In the genomic region with DNA sequence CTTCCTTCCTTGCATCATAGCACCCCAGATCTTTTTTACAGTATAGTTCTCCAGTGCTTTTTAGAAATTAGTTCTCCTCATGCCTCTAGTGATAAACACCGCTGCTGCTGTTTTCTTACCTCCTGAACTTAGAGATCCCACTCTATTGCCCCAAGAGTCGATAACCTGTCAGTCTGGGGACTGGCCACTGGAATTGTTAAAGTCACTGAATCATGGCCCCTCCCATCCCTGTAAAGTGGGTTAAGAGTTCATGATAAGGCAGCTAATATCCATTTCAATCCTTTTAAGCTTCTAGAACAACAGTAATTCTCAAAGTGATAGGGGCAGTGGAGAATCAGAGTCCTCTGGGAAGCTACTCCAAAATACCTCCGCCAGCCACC, we compare ENCODE assay signal across 13 cellular contexts. TPM values are rescaled to one million over a fixed set of nuclear protein-coding genes. Genes with fewer than 3 reads are reported as not detected.
A peak's percentile ranks its signal among the peaks of the same experiment; 100 is the strongest.
DNase-seq lines count a peak whose midpoint lies in the region; ATAC-seq and TF ChIP-seq lines count a peak whose summit lies in the region.
"Had no signal": no experiment of that assay in that cellular context is flagged by ENCODE, and none has a peak within 500 bp of the region (broad histone marks: within the 10 kb centered on the region; RNA-seq: fewer than 3 reads in every experiment).

No MANE protein-coding gene starts in this region.

- no peak overlapping the region for H2BK20ac ChIP-seq in IMR-90 (ENCODE audit: low read depth, low read length)

- no peak overlapping the region for H2AK9ac ChIP-seq in IMR-90 (replicated peaks; ENCODE audit: low read depth, low read length, poor library complexity)

- TF ChIP-seq CTCF in IMR-90 (conservative IDR thresholded peaks at IDR 0.05; ENCODE audit: low read depth, low read length) = no peak

- H3K4me2 ChIP-seq in IMR-90 (ENCODE audit: low read depth, low read length) = no peak overlapping the region

- ATAC-seq in CD4-positive, CD25-positive, alpha-beta regulatory T cell (ENCODE audit: low read depth in 2 of 2) = no peak
- ATAC-seq in IMR-90 (ENCODE audit: low read depth) (no peak), HG03045 (IDR thresholded peaks at IDR 0.05; ENCODE audit: unreplicated experiment) (no peak)
- no peak for ATAC-seq in activated naive CD8-positive, alpha-beta T cell treated with anti-CD3 and anti-CD28 coated beads, Interleukin-2, amount 10 ng/mL, durations not matched to agents 7 days and 5 days (ENCODE audit: low read depth)
- ATAC-seq in natural killer cell treated with Interleukin-12 subunit alpha and Interleukin-12 subunit beta and Interleukin-15 and Interleukin-18, amount 100 ng/mL, for 72 hours = no peak

- POLR2A ChIA-PET in IMR-90 (lab: Charles Lee; ENCODE audit: unreplicated experiment) = no interaction called here
- POLR2A ChIA-PET in activated naive CD8-positive, alpha-beta T cell treated with anti-CD3 and anti-CD28 coated beads, Interleukin-2, amount 10 ng/mL, durations not matched to agents 7 days and 5 days (lab: Charles Lee) = interaction anchor here (2.4 to 3.9 kb wide), 3 partner anchors 70 to 146 kb away, joined by 25 to 45 read pairs (median 28); a partner anchor contains a TSS

- peak overlapping the region; percentile 49 to 93 (median 88) for H3K4me3 Mint-ChIP-seq in CD4-positive, CD25-positive, alpha-beta regulatory T cell
- H3K4me3 Mint-ChIP-seq in activated naive CD8-positive, alpha-beta T cell treated with anti-CD3 and anti-CD28 coated beads, Interleukin-2, amount 10 ng/mL, durations not matched to agents 7 days and 5 days = peak overlapping the region; percentile 91
- peak overlapping the region; percentile 96 for H3K4me3 Mint-ChIP-seq in natural killer cell treated with Interleukin-12 subunit alpha and Interleukin-12 subunit beta and Interleukin-15 and Interleukin-18, amount 100 ng/mL, for 72 hours

- H3K9ac ChIP-seq in IMR-90 (ENCODE audit: low read depth, low read length) = no peak overlapping the region

- CTCF ChIA-PET in IMR-90 (lab: Yijun Ruan, JAX) = interaction anchor here (0.5 to 2.2 kb wide), 2 partner anchors 22 to 30 kb away, joined by 5 to 7 read pairs; no protein-coding TSS in a partner anchor

- TF ChIP-seq RAD21 in IMR-90 (IDR thresholded peaks at IDR 0.05; ENCODE audit: low read length) = no peak

- intact Hi-C loops in IMR-90 (cut with micrococcal nuclease) = no loop called here

- TF ChIP-seq POLR2A in IMR-90 (IDR thresholded peaks at IDR 0.05; ENCODE audit: low read depth, low read length) = no peak

- H3K27ac ChIP-seq in CD4-positive, CD25-positive, alpha-beta regulatory T cell (ENCODE audit: insufficient read depth, low read length, poor library complexity, severe bottlenecking) = no peak overlapping the region
- H3K27ac ChIP-seq in IMR-90 (ENCODE audit: insufficient read depth, low read length) = no peak overlapping the region

- no peak overlapping the region for H3K4ac ChIP-seq in IMR-90 (ENCODE audit: low read depth, low read length)

- H2AFZ ChIP-seq in IMR-90 (replicated peaks; ENCODE audit: low read length, poor library complexity) = no peak overlapping the region

- H3K36me3 ChIP-seq in CD4-positive, CD25-positive, alpha-beta regulatory T cell (ENCODE audit: control insufficient read depth, insufficient read depth, low read length) = no peaks in the 10 kb centered on the region
- H3K36me3 ChIP-seq in IMR-90 (ENCODE audit: control insufficient read depth, insufficient read depth, low read length) = no peaks in the 10 kb centered on the region
- H3K36me3 ChIP-seq: gastroesophageal sphincter, left lung had no signal

- no peak overlapping the region for H3K23ac ChIP-seq in IMR-90 (ENCODE audit: low read depth, low read length)

- no peak overlapping the region for H4K91ac ChIP-seq in IMR-90 (ENCODE audit: insufficient read depth, low read depth, low read length)

- no peak for DNase-seq in CD4-positive, CD25-positive, alpha-beta regulatory T cell
- no peak for DNase-seq in IMR-90
- DNase-seq in activated naive CD8-positive, alpha-beta T cell treated with anti-CD3 and anti-CD28 coated beads, Interleukin-2, amount 10 ng/mL, durations not matched to agents 7 days and 5 days = no peak
- no peak for DNase-seq in natural killer cell treated with Interleukin-12 subunit alpha and Interleukin-12 subunit beta and Interleukin-15 and Interleukin-18, amount 100 ng/mL, for 72 hours (ENCODE audit: low spot score)
- DNase-seq in stimulated activated CD4-positive, alpha-beta T cell treated with anti-CD3 and anti-CD28 coated beads, Interleukin-15, amount 100 ng/mL, for 24 hours = no peak
- no peak for DNase-seq in NCI-H2227 (lab: John Stamatoyannopoulos, UW; ENCODE audit: unreplicated experiment)
- no peak for DNase-seq in NCI-H146 treated with DMSO at 0.1 percent for 48 hours (lab: John Stamatoyannopoulos, UW; ENCODE audit: unreplicated experiment)
- DNase-seq: Calu3, NCI-H1436 had no signal

- H3K79me1 ChIP-seq in IMR-90 (ENCODE audit: low read depth in 1 of 2, low read length in 2 of 2) = peaks cover 6 to 27% of the 10 kb centered on the region in 2 experiments; a peak in 3 of 4 replicates

- H3K27me3 ChIP-seq in CD4-positive, CD25-positive, alpha-beta regulatory T cell (ENCODE audit: control insufficient read depth, insufficient read depth, low read length) = no peaks in the 10 kb centered on the region
- no peaks in the 10 kb centered on the region for H3K27me3 ChIP-seq in IMR-90 (ENCODE audit: control insufficient read depth, insufficient read depth, low read length)
- H3K27me3 ChIP-seq: gastroesophageal sphincter, left lung had no signal

- H3K4me1 ChIP-seq in CD4-positive, CD25-positive, alpha-beta regulatory T cell (ENCODE audit: control insufficient read depth, insufficient read depth, low read length, poor library complexity, severe bottlenecking) = peaks cover 36% of the 10 kb centered on the region
- peaks cover 12% of the 10 kb centered on the region for H3K4me1 ChIP-seq in IMR-90 (ENCODE audit: control insufficient read depth, insufficient read depth, low read length)

- H3K4me1 Mint-ChIP-seq in CD4-positive, CD25-positive, alpha-beta regulatory T cell = peaks cover 14 to 53% (median 29%) of the 10 kb centered on the region in 4 donors
- H3K4me1 Mint-ChIP-seq in activated naive CD8-positive, alpha-beta T cell treated with anti-CD3 and anti-CD28 coated beads, Interleukin-2, amount 10 ng/mL, durations not matched to agents 7 days and 5 days = peaks cover 36% of the 10 kb centered on the region
- peaks cover 38 to 39% of the 10 kb centered on the region in 2 donors for H3K4me1 Mint-ChIP-seq in natural killer cell treated with Interleukin-12 subunit alpha and Interleukin-12 subunit beta and Interleukin-15 and Interleukin-18, amount 100 ng/mL, for 72 hours (ENCODE audit: low read depth in 2 of 2)

- peaks cover 5% of the 10 kb centered on the region for H3K27me3 Mint-ChIP-seq in CD4-positive, CD25-positive, alpha-beta regulatory T cell
- H3K27me3 Mint-ChIP-seq in activated naive CD8-positive, alpha-beta T cell treated with anti-CD3 and anti-CD28 coated beads, Interleukin-2, amount 10 ng/mL, durations not matched to agents 7 days and 5 days = peaks cover 2% of the 10 kb centered on the region
- H3K27me3 Mint-ChIP-seq in natural killer cell treated with Interleukin-12 subunit alpha and Interleukin-12 subunit beta and Interleukin-15 and Interleukin-18, amount 100 ng/mL, for 72 hours = no peaks in the 10 kb centered on the region

- H3K4me3 ChIP-seq in CD4-positive, CD25-positive, alpha-beta regulatory T cell (ENCODE audit: low read depth, low read length) = no peak overlapping the region
- H3K4me3 ChIP-seq in IMR-90 (ENCODE audit: insufficient read depth, low read depth, low read length) = no peak overlapping the region

- peaks cover 9% of the 10 kb centered on the region for H3K9me1 ChIP-seq in IMR-90 (ENCODE audit: insufficient read depth, low read length)

- H3K18ac ChIP-seq in IMR-90 (ENCODE audit: low read depth, low read length) = no peak overlapping the region

- no TSS peak for BruUV-seq in IMR-90 (replicated peaks; lab: Mats Ljungman, UMichigan)

- H3K9me3 ChIP-seq in CD4-positive, CD25-positive, alpha-beta regulatory T cell (ENCODE audit: control insufficient read depth in 2 of 2, low read length in 2 of 2) = no peaks in the 10 kb centered on the region
- H3K9me3 ChIP-seq in IMR-90 (ENCODE audit: control insufficient read depth, insufficient read depth, low read length) = 0 out of 2 replicates have a peak, but pooled peaks cover 3% of the 10 kb centered on the region
- H3K9me3 ChIP-seq: gastroesophageal sphincter had no signal

- H4K20me1 ChIP-seq in IMR-90 (ENCODE audit: insufficient read depth, low read length) = peaks cover 14% of the 10 kb centered on the region

- no peaks in the 10 kb centered on the region for H3K36me3 Mint-ChIP-seq in CD4-positive, CD25-positive, alpha-beta regulatory T cell
- H3K36me3 Mint-ChIP-seq in activated naive CD8-positive, alpha-beta T cell treated with anti-CD3 and anti-CD28 coated beads, Interleukin-2, amount 10 ng/mL, durations not matched to agents 7 days and 5 days = no peaks in the 10 kb centered on the region
- peaks cover 6% of the 10 kb centered on the region for H3K36me3 Mint-ChIP-seq in natural killer cell treated with Interleukin-12 subunit alpha and Interleukin-12 subunit beta and Interleukin-15 and Interleukin-18, amount 100 ng/mL, for 72 hours

- no peak overlapping the region for H3K14ac ChIP-seq in IMR-90 (replicated peaks; ENCODE audit: low read depth, low read length)

- WGBS in IMR-90 (ENCODE audit: extremely low coverage in 2 of 2, insufficient read length in 1 of 2), 2 experiments = no CpG with 5 or more reads among the region's 3 CpGs

- H2BK120ac ChIP-seq in IMR-90 (ENCODE audit: low read depth, low read length) = no peak overlapping the region

- H3K9me3 Mint-ChIP-seq in CD4-positive, CD25-positive, alpha-beta regulatory T cell = peaks cover 0 to 4% (median 2%) of the 10 kb centered on the region in 7 donors
- peaks cover 5% of the 10 kb centered on the region for H3K9me3 Mint-ChIP-seq in activated naive CD8-positive, alpha-beta T cell treated with anti-CD3 and anti-CD28 coated beads, Interleukin-2, amount 10 ng/mL, durations not matched to agents 7 days and 5 days
- peaks cover 4% of the 10 kb centered on the region for H3K9me3 Mint-ChIP-seq in natural killer cell treated with Interleukin-12 subunit alpha and Interleukin-12 subunit beta and Interleukin-15 and Interleukin-18, amount 100 ng/mL, for 72 hours

- dilution Hi-C loops in IMR-90 (cut with HindIII; ENCODE audit: low sequenced_read_pairs, unreplicated experiment) = no loop called here

- H3K56ac ChIP-seq in IMR-90 (ENCODE audit: extremely low read depth, insufficient read depth, low read length) = no peak overlapping the region

- no peak overlapping the region for H2BK5ac ChIP-seq in IMR-90 (ENCODE audit: low read depth, low read length, poor library complexity, severe bottlenecking)

- H4K8ac ChIP-seq in IMR-90 (ENCODE audit: low read depth in 2 of 2, low read length in 2 of 2) = peak overlapping the region; percentile 24 to 97; a peak in 2 of 4 replicates

- H2AK5ac ChIP-seq in IMR-90 (ENCODE audit: low read depth, low read length) = no peak overlapping the region

- no peak overlapping the region for H2BK15ac ChIP-seq in IMR-90 (ENCODE audit: low read depth, low read length)

- H3K27ac Mint-ChIP-seq in CD4-positive, CD25-positive, alpha-beta regulatory T cell = peak overlapping the region; percentile 91 to 96 (median 94)
- peak overlapping the region; percentile 94 for H3K27ac Mint-ChIP-seq in activated naive CD8-positive, alpha-beta T cell treated with anti-CD3 and anti-CD28 coated beads, Interleukin-2, amount 10 ng/mL, durations not matched to agents 7 days and 5 days
- H3K27ac Mint-ChIP-seq in natural killer cell treated with Interleukin-12 subunit alpha and Interleukin-12 subunit beta and Interleukin-15 and Interleukin-18, amount 100 ng/mL, for 72 hours = peak overlapping the region; percentile 87 to 96

- H4K5ac ChIP-seq in IMR-90 (ENCODE audit: low read depth, low read length) = no peak overlapping the region

- in situ Hi-C loops in IMR-90 (cut with MboI; ENCODE audit: low sequenced_read_pairs) = no loop called here

RNA-seq across cellular contexts. Expression of a gene that starts 1.8 kb away (rescaled TPM):
- 132 TPM for total RNA-seq in CD4-positive, CD25-positive, alpha-beta regulatory T cell
- polyA plus RNA-seq in CD4-positive, CD25-positive, alpha-beta regulatory T cell = 100 to 1,000 TPM; 104 to 149 (median 113) TPM
- 72.8 and 91.2 TPM in 2 replicates for total RNA-seq in IMR-90 (2012; rRNA removed)
- polyA plus RNA-seq in IMR-90 (2012; rRNA removed) = 53.7 and 56.9 TPM in 2 replicates
- polyA plus RNA-seq in IMR-90 (2012; cell fraction: cytosol; rRNA removed) = 28.3 and 43.2 TPM in 2 replicates
- polyA plus RNA-seq in IMR-90 (2012; cell fraction: nucleus; rRNA removed; ENCODE audit: low replicate concordance) = 64.7 and 69.4 TPM in 2 replicates
- 100 to 1,000 TPM; 129 to 138 TPM for total RNA-seq in activated naive CD8-positive, alpha-beta T cell treated with anti-CD3 and anti-CD28 coated beads, Interleukin-2, amount 10 ng/mL, durations not matched to agents 7 days and 5 days
- 100 to 1,000 TPM; 102 to 136 TPM for total RNA-seq in natural killer cell treated with Interleukin-12 subunit alpha and Interleukin-12 subunit beta and Interleukin-15 and Interleukin-18, amount 100 ng/mL, for 72 hours

RNA-seq across cellular contexts. Expression of a gene that starts 16.8 kb away (rescaled TPM):
- total RNA-seq in CD4-positive, CD25-positive, alpha-beta regulatory T cell = 39.4 TPM
- 10 to 100 TPM; 19.9 to 25.0 (median 23.1) TPM for polyA plus RNA-seq in CD4-positive, CD25-positive, alpha-beta regulatory T cell
- total RNA-seq in IMR-90 (2012; rRNA removed) = 68.1 and 69.4 TPM in 2 replicates
- 45.4 and 51.3 TPM in 2 replicates for polyA plus RNA-seq in IMR-90 (2012; rRNA removed)
- 22.2 and 33.6 TPM in 2 replicates for polyA plus RNA-seq in IMR-90 (2012; cell fraction: cytosol; rRNA removed)
- polyA plus RNA-seq in IMR-90 (2012; cell fraction: nucleus; rRNA removed; ENCODE audit: low replicate concordance) = 63.3 and 90.0 TPM in 2 replicates
- total RNA-seq in activated naive CD8-positive, alpha-beta T cell treated with anti-CD3 and anti-CD28 coated beads, Interleukin-2, amount 10 ng/mL, durations not matched to agents 7 days and 5 days = 10 to 100 TPM; 56.7 to 58.6 TPM
- 100 to 1,000 TPM in 1 of 2 donors, 10 to 100 TPM in 1; 74.2 to 116 TPM for total RNA-seq in natural killer cell treated with Interleukin-12 subunit alpha and Interleukin-12 subunit beta and Interleukin-15 and Interleukin-18, amount 100 ng/mL, for 72 hours

RNA-seq across cellular contexts. Expression of a gene that starts 17.1 kb away (rescaled TPM):
- total RNA-seq in CD4-positive, CD25-positive, alpha-beta regulatory T cell = 84.8 TPM
- polyA plus RNA-seq in CD4-positive, CD25-positive, alpha-beta regulatory T cell = 100 to 1,000 TPM; 140 to 222 (median 169) TPM
- 104 and 105 TPM in 2 replicates for total RNA-seq in IMR-90 (2012; rRNA removed)
- 165 and 175 TPM in 2 replicates for polyA plus RNA-seq in IMR-90 (2012; rRNA removed)
- polyA plus RNA-seq in IMR-90 (2012; cell fraction: cytosol; rRNA removed) = 104 and 142 TPM in 2 replicates
- polyA plus RNA-seq in IMR-90 (2012; cell fraction: nucleus; rRNA removed; ENCODE audit: low replicate concordance) = 92.5 and 145 TPM in 2 replicates
- 100 to 1,000 TPM; 132 to 135 TPM for total RNA-seq in activated naive CD8-positive, alpha-beta T cell treated with anti-CD3 and anti-CD28 coated beads, Interleukin-2, amount 10 ng/mL, durations not matched to agents 7 days and 5 days
- 100 to 1,000 TPM; 163 to 202 TPM for total RNA-seq in natural killer cell treated with Interleukin-12 subunit alpha and Interleukin-12 subunit beta and Interleukin-15 and Interleukin-18, amount 100 ng/mL, for 72 hours

RNA-seq across cellular contexts. Expression of a gene that starts 29.2 kb away (rescaled TPM):
- 3.8 TPM for total RNA-seq in CD4-positive, CD25-positive, alpha-beta regulatory T cell
- polyA plus RNA-seq in CD4-positive, CD25-positive, alpha-beta regulatory T cell = not detected
- not detected in 2 replicates for total RNA-seq in IMR-90 (2012; rRNA removed)
- not detected in 2 replicates for polyA plus RNA-seq in IMR-90 (2012; rRNA removed)
- not detected in 2 replicates for polyA plus RNA-seq in IMR-90 (2012; cell fraction: cytosol; rRNA removed)
- polyA plus RNA-seq in IMR-90 (2012; cell fraction: nucleus; rRNA removed; ENCODE audit: low replicate concordance) = not detected in 2 replicates
- not detected for total RNA-seq in activated naive CD8-positive, alpha-beta T cell treated with anti-CD3 and anti-CD28 coated beads, Interleukin-2, amount 10 ng/mL, durations not matched to agents 7 days and 5 days
- not detected for total RNA-seq in natural killer cell treated with Interleukin-12 subunit alpha and Interleukin-12 subunit beta and Interleukin-15 and Interleukin-18, amount 100 ng/mL, for 72 hours
- total RNA-seq: Calu3, left lung, posterior vena cava had no signal

RNA-seq across cellular contexts. Expression of a gene that starts 37.5 kb away (rescaled TPM):
- total RNA-seq in CD4-positive, CD25-positive, alpha-beta regulatory T cell = not detected
- not detected for polyA plus RNA-seq in CD4-positive, CD25-positive, alpha-beta regulatory T cell
- not detected in 2 replicates for total RNA-seq in IMR-90 (2012; rRNA removed)
- polyA plus RNA-seq in IMR-90 (2012; rRNA removed) = not detected in 2 replicates
- not detected in 2 replicates for polyA plus RNA-seq in IMR-90 (2012; cell fraction: cytosol; rRNA removed)
- polyA plus RNA-seq in IMR-90 (2012; cell fraction: nucleus; rRNA removed; ENCODE audit: low replicate concordance) = not detected in 2 replicates
- not detected for total RNA-seq in activated naive CD8-positive, alpha-beta T cell treated with anti-CD3 and anti-CD28 coated beads, Interleukin-2, amount 10 ng/mL, durations not matched to agents 7 days and 5 days
- not detected for total RNA-seq in natural killer cell treated with Interleukin-12 subunit alpha and Interleukin-12 subunit beta and Interleukin-15 and Interleukin-18, amount 100 ng/mL, for 72 hours
- total RNA-seq: Calu3, gastroesophageal sphincter, left lung, posterior vena cava had no signal
